Comparison of ENCODE assay signal across 8 cellular contexts in the genomic region with DNA sequence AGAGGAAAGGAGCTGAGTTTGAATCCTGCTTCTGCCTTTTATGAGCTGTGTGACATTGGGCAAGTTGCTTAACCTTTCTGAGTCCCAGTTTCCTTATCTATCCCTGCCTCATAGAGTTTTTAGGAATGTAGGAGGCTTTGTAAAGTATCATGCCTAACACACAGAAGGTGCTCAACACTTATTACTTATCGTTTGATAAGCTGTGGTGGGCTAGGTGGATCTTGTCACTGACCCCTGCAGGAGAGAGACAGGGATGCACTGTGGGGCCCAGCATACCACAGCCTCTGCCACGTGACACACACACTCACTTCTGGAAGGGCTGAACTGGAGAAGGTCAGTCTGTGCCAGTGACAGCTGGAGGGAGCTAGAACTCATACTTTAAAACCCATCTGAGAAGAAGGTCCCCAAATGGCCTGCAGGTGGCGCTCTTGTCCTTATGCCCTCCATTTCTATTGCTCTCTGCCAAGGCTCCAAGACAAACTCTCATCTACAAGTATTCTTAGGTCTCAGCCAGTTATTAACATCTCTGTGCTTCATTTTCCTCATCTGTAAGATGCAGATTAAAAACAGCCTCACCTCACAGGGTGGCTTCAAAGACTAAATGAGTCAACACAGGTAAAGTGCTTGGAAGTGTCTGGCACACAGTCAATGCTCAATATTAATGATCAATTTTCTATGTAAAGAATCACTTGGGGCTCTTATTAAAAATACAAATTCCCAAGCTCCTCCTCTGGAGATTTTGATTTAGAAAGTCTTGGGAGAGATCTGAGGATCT. TPM values are rescaled to one million over a fixed set of nuclear protein-coding genes. Genes with fewer than 3 reads are reported as not detected.
A peak's percentile ranks its signal among the peaks of the same experiment; 100 is the strongest.
DNase-seq lines count a peak whose midpoint lies in the region; ATAC-seq and TF ChIP-seq lines count a peak whose summit lies in the region.

No MANE protein-coding gene starts in this region.

- no peak overlapping the region for H3K4me3 Mint-ChIP-seq in GM23338

- intact Hi-C loops in left cardiac atrium (cut with DNase I) = no loop called here

- H3K27ac Mint-ChIP-seq in GM23338 = peak overlapping the region; percentile 77

- H3K9me3 Mint-ChIP-seq in GM23338 = no peaks in the 10 kb centered on the region

- H3F3A ChIP-seq in GM23338 (replicated peaks; ENCODE audit: low read depth) = no peaks in the 10 kb centered on the region

- H3K36me3 ChIP-seq in GM23338 (ENCODE audit: insufficient read depth) (no peaks in the 10 kb centered on the region; the same call in 1 of the 2 replicates), Karpas-422 (ENCODE audit: insufficient read depth, low read length) (no peaks in the 10 kb centered on the region), RWPE2 (ENCODE audit: low read depth) (no peaks in the 10 kb centered on the region)

- DNase-seq in GM04504 (ENCODE audit: low read depth) (peak; percentile 76), GM23338 (ENCODE audit: low spot score) (peak; percentile 96), Karpas-422 (peak; percentile 94), RWPE2 (ENCODE audit: low spot score) (no peak), left cardiac atrium (peak; percentile 72), putamen (ENCODE audit: low spot score) (peak; percentile 33), NCI-H774 (lab: John Stamatoyannopoulos, UW) (no peak)
- peak; percentile 35 for DNase-seq in activated naive CD4-positive, alpha-beta T cell treated with anti-CD3 and anti-CD28 coated beads, Interleukin-2, amount 50 U/mL, for 16 hours

- H3K9me3 ChIP-seq in Karpas-422 (ENCODE audit: low read length) (no peaks in the 10 kb centered on the region), RWPE2 (ENCODE audit: severe bottlenecking) (no peaks in the 10 kb centered on the region)

- H3K4me2 ChIP-seq in GM23338 (no peak overlapping the region), Karpas-422 (ENCODE audit: low read depth, low read length, poor library complexity, severe bottlenecking) (no peak overlapping the region)

- H3K79me2 ChIP-seq in GM23338 (replicated peaks; ENCODE audit: insufficient read depth) (no peaks in the 10 kb centered on the region), Karpas-422 (ENCODE audit: low read length) (no peaks in the 10 kb centered on the region)

- no peaks in the 10 kb centered on the region; the same call in 2 of the 3 replicates for H3K36me3 Mint-ChIP-seq in GM23338 (ENCODE audit: low read depth)

- H3K27me3 ChIP-seq in GM23338 (ENCODE audit: insufficient read depth) (no peaks in the 10 kb centered on the region), Karpas-422 (ENCODE audit: low read length) (no peaks in the 10 kb centered on the region), RWPE2 (ENCODE audit: insufficient read depth, poor library complexity, severe bottlenecking) (no peaks in the 10 kb centered on the region)

- ATAC-seq in GM23338 (peak; percentile 99), RWPE2 (ENCODE audit: low read depth) (peak; percentile 73), left cardiac atrium (peak; percentile 77 to 90)

- H3K4me1 Mint-ChIP-seq in GM23338 = peaks cover 20% of the 10 kb centered on the region

- peak; percentile 88 to 95 for TF ChIP-seq CTCF in GM23338 (conservative IDR thresholded peaks at IDR 0.05; ENCODE audit: low read depth in 2 of 2)
- peak; percentile 75 for TF ChIP-seq CTCF in RWPE2 (IDR thresholded peaks at IDR 0.05; ENCODE audit: poor library complexity, severe bottlenecking)

- H4K20me1 ChIP-seq in GM23338 (replicated peaks; ENCODE audit: insufficient read depth) (no peaks in the 10 kb centered on the region), Karpas-422 (ENCODE audit: insufficient read depth, low read depth, low read length) (no peaks in the 10 kb centered on the region)

- no peak overlapping the region for H3K9ac ChIP-seq in Karpas-422 (ENCODE audit: low read length)

- H3K9me2 ChIP-seq in GM23338 (ENCODE audit: insufficient read depth) (no peaks in the 10 kb centered on the region), Karpas-422 (replicated peaks; ENCODE audit: insufficient read depth, low read length) (no peaks in the 10 kb centered on the region)

- H3K27ac ChIP-seq in GM23338 (ENCODE audit: low read depth) (no peak overlapping the region), Karpas-422 (ENCODE audit: low read length) (no peak overlapping the region), RWPE2 (ENCODE audit: poor library complexity, severe bottlenecking) (no peak overlapping the region)

- H3K4me3 ChIP-seq in GM23338 (no peak overlapping the region), Karpas-422 (ENCODE audit: low read length) (no peak overlapping the region), RWPE2 (ENCODE audit: severe bottlenecking) (no peak overlapping the region)

- peaks cover 9% of the 10 kb centered on the region for H3K27me3 Mint-ChIP-seq in GM23338 (ENCODE audit: insufficient read depth, low read depth, poor library complexity)

- H3K4me1 ChIP-seq in GM23338 (ENCODE audit: insufficient read depth) (0 out of 2 replicates have a peak, but pooled peaks cover 1% of the 10 kb centered on the region), Karpas-422 (ENCODE audit: low read length) (peaks cover 4% of the 10 kb centered on the region; the same call in 1 of the 2 replicates), RWPE2 (ENCODE audit: insufficient read depth, poor library complexity, severe bottlenecking) (no peaks in the 10 kb centered on the region)

- H2AFZ ChIP-seq in GM23338 (no peak overlapping the region), Karpas-422 (ENCODE audit: low read length) (no peak overlapping the region)

TF ChIP-seq in GM23338, 12 proteins besides CTCF, POLR2A, EP300 and RAD21 (continues in another document):
- TF ChIP-seq, protein P1, sequence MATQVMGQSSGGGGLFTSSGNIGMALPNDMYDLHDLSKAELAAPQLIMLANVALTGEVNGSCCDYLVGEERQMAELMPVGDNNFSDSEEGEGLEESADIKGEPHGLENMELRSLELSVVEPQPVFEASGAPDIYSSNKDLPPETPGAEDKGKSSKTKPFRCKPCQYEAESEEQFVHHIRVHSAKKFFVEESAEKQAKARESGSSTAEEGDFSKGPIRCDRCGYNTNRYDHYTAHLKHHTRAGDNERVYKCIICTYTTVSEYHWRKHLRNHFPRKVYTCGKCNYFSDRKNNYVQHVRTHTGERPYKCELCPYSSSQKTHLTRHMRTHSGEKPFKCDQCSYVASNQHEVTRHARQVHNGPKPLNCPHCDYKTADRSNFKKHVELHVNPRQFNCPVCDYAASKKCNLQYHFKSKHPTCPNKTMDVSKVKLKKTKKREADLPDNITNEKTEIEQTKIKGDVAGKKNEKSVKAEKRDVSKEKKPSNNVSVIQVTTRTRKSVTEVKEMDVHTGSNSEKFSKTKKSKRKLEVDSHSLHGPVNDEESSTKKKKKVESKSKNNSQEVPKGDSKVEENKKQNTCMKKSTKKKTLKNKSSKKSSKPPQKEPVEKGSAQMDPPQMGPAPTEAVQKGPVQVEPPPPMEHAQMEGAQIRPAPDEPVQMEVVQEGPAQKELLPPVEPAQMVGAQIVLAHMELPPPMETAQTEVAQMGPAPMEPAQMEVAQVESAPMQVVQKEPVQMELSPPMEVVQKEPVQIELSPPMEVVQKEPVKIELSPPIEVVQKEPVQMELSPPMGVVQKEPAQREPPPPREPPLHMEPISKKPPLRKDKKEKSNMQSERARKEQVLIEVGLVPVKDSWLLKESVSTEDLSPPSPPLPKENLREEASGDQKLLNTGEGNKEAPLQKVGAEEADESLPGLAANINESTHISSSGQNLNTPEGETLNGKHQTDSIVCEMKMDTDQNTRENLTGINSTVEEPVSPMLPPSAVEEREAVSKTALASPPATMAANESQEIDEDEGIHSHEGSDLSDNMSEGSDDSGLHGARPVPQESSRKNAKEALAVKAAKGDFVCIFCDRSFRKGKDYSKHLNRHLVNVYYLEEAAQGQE (IDR thresholded peaks at IDR 0.05; ENCODE audit: unreplicated experiment) = no peak

RNA-seq across cellular contexts. Expression of a gene that starts 57.5 kb away (rescaled TPM):
- 29.9 and 31.5 TPM in 2 replicates for total RNA-seq in GM23338 (2014; rRNA removed; shearing (Covaris generic))
- 12.5 and 13.4 TPM in 2 replicates for polyA plus RNA-seq in GM23338 (2016; fragmentation: Nextera tagmentation; extraction: Ambion mirVana)
- 35.2 and 75.7 TPM in 2 replicates for total RNA-seq in Karpas-422 (2014; rRNA removed; shearing (Covaris generic); ENCODE audit: low replicate concordance)
- total RNA-seq in left cardiac atrium = 10 to 100 TPM; 26.6 to 34.6 TPM

Comparison
In these comparisons a context has a peak if more than half of its experiments do, and no peak if none do; other contexts are left out.
1. DNase-seq: peak in GM04504 (single experiment), GM23338 (single experiment), Karpas-422 (single experiment), activated naive CD4-positive, alpha-beta T cell treated with anti-CD3 and anti-CD28 coated beads, Interleukin-2, amount 50 U/mL, for 16 hours (single experiment), left cardiac atrium (single experiment) and putamen (single experiment); none in RWPE2 (single experiment) and NCI-H774 (single experiment).
2. Peak in every context shown above with its lines, with median percentiles within 50 percentile points of each other: ATAC-seq.